21 cellular contexts compared by ENCODE assay signal in the genomic region with DNA sequence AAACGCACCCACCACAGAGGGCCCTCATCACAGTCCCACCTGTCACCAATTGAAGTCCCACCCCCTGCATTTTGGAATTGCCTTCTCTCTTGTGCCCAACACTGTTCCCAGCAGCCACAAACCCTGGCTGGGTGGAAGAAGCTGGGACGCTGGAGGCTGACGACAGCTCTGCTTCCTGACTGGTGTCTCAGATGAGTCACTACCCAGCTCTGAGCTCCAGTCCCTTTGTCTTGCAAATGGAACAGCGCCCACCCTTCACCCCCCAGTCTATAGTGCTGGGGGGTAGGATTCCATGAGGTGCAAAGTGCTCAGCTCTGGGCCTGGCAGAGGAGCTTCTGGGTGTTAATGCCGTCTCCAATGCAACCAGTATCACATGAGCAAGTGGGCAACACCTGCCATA.
A peak's percentile ranks its signal among the peaks of the same experiment; 100 is the strongest.
DNase-seq lines count a peak whose midpoint lies in the region; ATAC-seq lines count a peak whose summit lies in the region.
"Had no signal": no experiment of that assay in that cellular context is flagged by ENCODE, and none has a peak within 500 bp of the region (broad histone marks: within the 10 kb centered on the region; RNA-seq: fewer than 3 reads in every experiment).

No MANE protein-coding gene starts in this region.

- no peak overlapping the region for H2BK120ac ChIP-seq in mesendoderm (ENCODE audit: low read depth, low read length)

- no peaks in the 10 kb centered on the region for H3K4me1 Mint-ChIP-seq in stimulated activated naive CD8-positive, alpha-beta T cell treated with anti-CD3 and anti-CD28 coated beads, Interleukin-15, amount 100 ng/mL, for 72 hours
- H3K4me1 Mint-ChIP-seq: activated CD4-positive, alpha-beta T cell treated with anti-CD3 and anti-CD28 coated beads, Interleukin-2, amount 10 ng/mL, durations not matched to agents 7 days and 5 days; CD4-positive, alpha-beta memory T cell had no signal

- H3K79me1 ChIP-seq in mesendoderm (ENCODE audit: low read length): no peaks in the 10 kb centered on the region

- no peaks in the 10 kb centered on the region for H3K27me3 ChIP-seq in NT2/D1 (ENCODE audit: insufficient read depth, insufficient read length)
- no peaks in the 10 kb centered on the region for H3K27me3 ChIP-seq in mesendoderm (ENCODE audit: insufficient read depth, low read length, poor library complexity)

- H3K9ac ChIP-seq in NT2/D1 (ENCODE audit: insufficient read length, low read depth) (peak overlapping the region; percentile 66), mesendoderm (ENCODE audit: low read length) (no peak overlapping the region)

- H3K27me3 Mint-ChIP-seq in stimulated activated naive CD8-positive, alpha-beta T cell treated with anti-CD3 and anti-CD28 coated beads, Interleukin-15, amount 100 ng/mL, for 72 hours: peaks cover 18% of the 10 kb centered on the region
- H3K27me3 Mint-ChIP-seq: activated CD4-positive, alpha-beta T cell treated with anti-CD3 and anti-CD28 coated beads, Interleukin-2, amount 10 ng/mL, durations not matched to agents 7 days and 5 days had no signal

- H3K4me2 ChIP-seq in mesendoderm (ENCODE audit: low read length): no peak overlapping the region

- H3K9me3 ChIP-seq in NT2/D1 (ENCODE audit: insufficient read depth, low read length): no peaks in the 10 kb centered on the region
- H3K9me3 ChIP-seq: left ventricle myocardium inferior had no signal

- no peak overlapping the region for H3K4me3 Mint-ChIP-seq in stimulated activated naive CD8-positive, alpha-beta T cell treated with anti-CD3 and anti-CD28 coated beads, Interleukin-15, amount 100 ng/mL, for 72 hours
- H3K4me3 Mint-ChIP-seq: activated CD4-positive, alpha-beta T cell treated with anti-CD3 and anti-CD28 coated beads, Interleukin-2, amount 10 ng/mL, durations not matched to agents 7 days and 5 days; CD4-positive, alpha-beta memory T cell; type B pancreatic cell had no signal

- H4K5ac ChIP-seq in mesendoderm (ENCODE audit: low read length): no peak overlapping the region

- H3K23ac ChIP-seq in mesendoderm (ENCODE audit: low read length): no peak overlapping the region

- H3K56ac ChIP-seq in mesendoderm (ENCODE audit: low read length): no peak overlapping the region

- peak overlapping the region in 1 of 2 donors; percentile 49 for H3K27ac Mint-ChIP-seq in stimulated activated naive CD8-positive, alpha-beta T cell treated with anti-CD3 and anti-CD28 coated beads, Interleukin-15, amount 100 ng/mL, for 72 hours
- H3K27ac Mint-ChIP-seq: activated CD4-positive, alpha-beta T cell treated with anti-CD3 and anti-CD28 coated beads, Interleukin-2, amount 10 ng/mL, durations not matched to agents 7 days and 5 days; type B pancreatic cell had no signal

- H3K27ac ChIP-seq in mesendoderm (ENCODE audit: low read depth, low read length): no peak overlapping the region
- H3K27ac ChIP-seq: left ventricle myocardium inferior had no signal

- H2AK5ac ChIP-seq in mesendoderm (ENCODE audit: low read length): no peak overlapping the region

- H2BK5ac ChIP-seq in mesendoderm (ENCODE audit: low read length): no peak overlapping the region

- no peak for ATAC-seq in stimulated activated naive CD8-positive, alpha-beta T cell treated with anti-CD3 and anti-CD28 coated beads, Interleukin-15, amount 100 ng/mL, for 72 hours
- ATAC-seq in GM21447 (IDR thresholded peaks at IDR 0.05; ENCODE audit: unreplicated experiment) (no peak), GM21737 (IDR thresholded peaks at IDR 0.05; ENCODE audit: unreplicated experiment) (no peak)
- ATAC-seq: sciatic nerve, SK-N-SH treated with all-trans-retinoic acid at 6 μM for 48 hours had no signal

- no peak overlapping the region for H4K8ac ChIP-seq in mesendoderm (ENCODE audit: low read depth, low read length)

- peaks cover 4 to 5% of the 10 kb centered on the region in 2 donors for H3K9me3 Mint-ChIP-seq in stimulated activated naive CD8-positive, alpha-beta T cell treated with anti-CD3 and anti-CD28 coated beads, Interleukin-15, amount 100 ng/mL, for 72 hours
- H3K9me3 Mint-ChIP-seq: type B pancreatic cell had no signal

- H3K4me1 ChIP-seq in NT2/D1 (ENCODE audit: insufficient read depth, insufficient read length) (peaks cover 30% of the 10 kb centered on the region), mesendoderm (ENCODE audit: control insufficient read depth, low read depth, low read length) (no peaks in the 10 kb centered on the region)
- H3K4me1 ChIP-seq: left ventricle myocardium inferior had no signal

- H3K4me3 ChIP-seq in NT2/D1 (ENCODE audit: insufficient read length, low read depth) (no peak overlapping the region), mesendoderm (ENCODE audit: low read length) (no peak overlapping the region)
- H3K4me3 ChIP-seq: left ventricle myocardium inferior had no signal

- H3K18ac ChIP-seq in mesendoderm (ENCODE audit: low read length): no peak overlapping the region

- no peaks in the 10 kb centered on the region for H3K36me3 ChIP-seq in NT2/D1 (ENCODE audit: insufficient read depth, insufficient read length, low read length)
- H3K36me3 ChIP-seq in mesendoderm (ENCODE audit: control insufficient read depth, insufficient read depth, low read length): no peaks in the 10 kb centered on the region
- H3K36me3 ChIP-seq: left ventricle myocardium inferior had no signal

- DNase-seq in EH (ENCODE audit: low read depth) (peak; percentile 26), NT2/D1 (ENCODE audit: low read depth, low spot score) (peak; percentile 84), dermis blood vessel endothelial cell (peak; percentile 53), mesendoderm (peak; percentile 92), cerebellar cortex (ENCODE audit: low spot score) (no peak)
- no peak for DNase-seq in stimulated activated naive CD8-positive, alpha-beta T cell treated with anti-CD3 and anti-CD28 coated beads, Interleukin-15, amount 100 ng/mL, for 72 hours
- DNase-seq: activated CD4-positive, alpha-beta T cell treated with anti-CD3 and anti-CD28 coated beads, Interleukin-2, amount 10 ng/mL, durations not matched to agents 7 days and 5 days; activated CD8-positive, alpha-beta memory T cell treated with anti-CD3 and anti-CD28 coated beads, Interleukin-2, amount 50 U/mL, for 4 hours; activated effector memory CD4-positive, alpha-beta T cell treated with anti-CD3 and anti-CD28 coated beads, Interleukin-2, amount 50 U/mL, for 16 hours; amniotic stem cell; CD4-positive, alpha-beta memory T cell; DMS79 treated with DMSO at 0.1 percent for 48 hours; left ventricle myocardium inferior; NCI-H1694 treated with DMSO at 0.1 percent for 48 hours; NCI-H345; stimulated activated naive CD4-positive, alpha-beta T cell had no signal

- no peak overlapping the region for H3K4ac ChIP-seq in mesendoderm (ENCODE audit: low read depth, low read length)

- no peak overlapping the region for H2BK15ac ChIP-seq in mesendoderm (replicated peaks; ENCODE audit: low read depth)

- WGBS in mesendoderm (ENCODE audit: extremely low coverage, insufficient coverage, low lambda C conversion rate): no CpG with 5 or more reads among the region's 5 CpGs

- H3K79me2 ChIP-seq in mesendoderm (ENCODE audit: control insufficient read depth, insufficient read depth, low read length): no peaks in the 10 kb centered on the region

Comparison
In these comparisons a context has a peak if more than half of its experiments do, and no peak if none do; other contexts are left out.
1. DNase-seq: peak in EH (single experiment), NT2/D1 (single experiment), dermis blood vessel endothelial cell (single experiment) and mesendoderm (single experiment); none in cerebellar cortex (single experiment) and stimulated activated naive CD8-positive, alpha-beta T cell treated with anti-CD3 and anti-CD28 coated beads, Interleukin-15, amount 100 ng/mL, for 72 hours (0 of 2).